ENCODE assay signal across 1 cellular context in the genomic region with DNA sequence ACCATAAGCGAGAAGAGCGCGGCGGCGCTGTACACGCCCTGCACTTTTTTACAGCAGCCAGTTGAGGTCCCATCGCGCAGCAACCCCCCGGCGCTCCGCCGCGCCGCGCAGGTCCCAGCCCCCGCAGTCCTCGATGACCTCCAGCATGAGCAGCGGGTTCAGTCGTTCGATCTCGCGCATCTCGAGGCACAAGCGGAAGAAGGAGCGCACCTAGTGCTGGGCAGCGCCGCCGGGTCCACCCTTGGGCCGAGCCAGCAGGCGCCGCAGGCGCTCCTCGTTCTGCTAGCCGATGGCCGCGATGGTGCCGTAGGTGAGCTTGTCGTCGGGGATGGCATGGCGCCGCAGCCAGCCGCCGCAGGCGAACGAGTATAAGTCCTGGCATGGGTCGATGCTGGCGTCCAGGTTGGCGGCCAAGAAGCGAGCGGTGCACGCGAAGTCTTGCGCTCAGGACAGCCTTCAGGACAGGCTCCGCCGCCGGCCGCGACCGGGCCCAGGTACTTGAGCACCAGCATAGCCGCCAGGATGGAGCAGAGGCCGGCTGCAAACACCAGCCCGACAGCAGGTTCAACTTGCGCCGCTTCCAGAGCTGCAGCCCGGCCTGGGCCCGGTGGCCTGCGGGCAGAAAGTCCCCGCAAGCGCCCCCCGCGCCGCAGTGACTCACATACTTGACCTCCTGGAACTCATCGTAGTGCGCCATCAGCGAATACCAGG.
TF ChIP-seq lines count a peak whose summit lies in the region.

No MANE protein-coding gene starts in this region.

TF ChIP-seq in WTC11, 78 proteins besides CTCF, POLR2A, EP300 and RAD21 (continued from another document):
- no peak; the same call in 1 of the 2 replicates for TF ChIP-seq CBFB (CRISPR knock-in tag; IDR thresholded peaks at IDR 0.05; ENCODE audit: low read depth)
- TF ChIP-seq ZNF671 (CRISPR knock-in tag; IDR thresholded peaks at IDR 0.05) = no peak
- TF ChIP-seq, protein P1, sequence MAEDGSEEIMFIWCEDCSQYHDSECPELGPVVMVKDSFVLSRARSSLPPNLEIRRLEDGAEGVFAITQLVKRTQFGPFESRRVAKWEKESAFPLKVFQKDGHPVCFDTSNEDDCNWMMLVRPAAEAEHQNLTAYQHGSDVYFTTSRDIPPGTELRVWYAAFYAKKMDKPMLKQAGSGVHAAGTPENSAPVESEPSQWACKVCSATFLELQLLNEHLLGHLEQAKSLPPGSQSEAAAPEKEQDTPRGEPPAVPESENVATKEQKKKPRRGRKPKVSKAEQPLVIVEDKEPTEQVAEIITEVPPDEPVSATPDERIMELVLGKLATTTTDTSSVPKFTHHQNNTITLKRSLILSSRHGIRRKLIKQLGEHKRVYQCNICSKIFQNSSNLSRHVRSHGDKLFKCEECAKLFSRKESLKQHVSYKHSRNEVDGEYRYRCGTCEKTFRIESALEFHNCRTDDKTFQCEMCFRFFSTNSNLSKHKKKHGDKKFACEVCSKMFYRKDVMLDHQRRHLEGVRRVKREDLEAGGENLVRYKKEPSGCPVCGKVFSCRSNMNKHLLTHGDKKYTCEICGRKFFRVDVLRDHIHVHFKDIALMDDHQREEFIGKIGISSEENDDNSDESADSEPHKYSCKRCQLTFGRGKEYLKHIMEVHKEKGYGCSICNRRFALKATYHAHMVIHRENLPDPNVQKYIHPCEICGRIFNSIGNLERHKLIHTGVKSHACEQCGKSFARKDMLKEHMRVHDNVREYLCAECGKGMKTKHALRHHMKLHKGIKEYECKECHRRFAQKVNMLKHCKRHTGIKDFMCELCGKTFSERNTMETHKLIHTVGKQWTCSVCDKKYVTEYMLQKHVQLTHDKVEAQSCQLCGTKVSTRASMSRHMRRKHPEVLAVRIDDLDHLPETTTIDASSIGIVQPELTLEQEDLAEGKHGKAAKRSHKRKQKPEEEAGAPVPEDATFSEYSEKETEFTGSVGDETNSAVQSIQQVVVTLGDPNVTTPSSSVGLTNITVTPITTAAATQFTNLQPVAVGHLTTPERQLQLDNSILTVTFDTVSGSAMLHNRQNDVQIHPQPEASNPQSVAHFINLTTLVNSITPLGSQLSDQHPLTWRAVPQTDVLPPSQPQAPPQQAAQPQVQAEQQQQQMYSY (CRISPR knock-in tag; IDR thresholded peaks at IDR 0.05) = 0 out of 2 replicates have a peak, but pooled peaks have one; percentile 13
- 0 out of 2 replicates have a peak, but pooled peaks have one; percentile 23 for TF ChIP-seq ZNF138 (CRISPR knock-in tag; conservative IDR thresholded peaks at IDR 0.05)
- peak; percentile 58; the same call in 1 of the 2 replicates for TF ChIP-seq E2F5 (CRISPR knock-in tag; IDR thresholded peaks at IDR 0.05)
- TF ChIP-seq HMGXB4 (CRISPR knock-in tag; IDR thresholded peaks at IDR 0.05) = peak; percentile 76
- TF ChIP-seq, protein P2, sequence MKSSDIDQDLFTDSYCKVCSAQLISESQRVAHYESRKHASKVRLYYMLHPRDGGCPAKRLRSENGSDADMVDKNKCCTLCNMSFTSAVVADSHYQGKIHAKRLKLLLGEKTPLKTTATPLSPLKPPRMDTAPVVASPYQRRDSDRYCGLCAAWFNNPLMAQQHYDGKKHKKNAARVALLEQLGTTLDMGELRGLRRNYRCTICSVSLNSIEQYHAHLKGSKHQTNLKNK (CRISPR knock-in tag; IDR thresholded peaks at IDR 0.05) = no peak
- no peak for TF ChIP-seq ETV6 (CRISPR knock-in tag; IDR thresholded peaks at IDR 0.05)
- 0 out of 2 replicates have a peak, but pooled peaks have one; percentile 37 for TF ChIP-seq MYBL2 (CRISPR knock-in tag; IDR thresholded peaks at IDR 0.05)
- TF ChIP-seq TP53 (CRISPR knock-in tag; IDR thresholded peaks at IDR 0.05) = peak; percentile 43; the same call in 1 of the 2 replicates
- TF ChIP-seq, protein P3, sequence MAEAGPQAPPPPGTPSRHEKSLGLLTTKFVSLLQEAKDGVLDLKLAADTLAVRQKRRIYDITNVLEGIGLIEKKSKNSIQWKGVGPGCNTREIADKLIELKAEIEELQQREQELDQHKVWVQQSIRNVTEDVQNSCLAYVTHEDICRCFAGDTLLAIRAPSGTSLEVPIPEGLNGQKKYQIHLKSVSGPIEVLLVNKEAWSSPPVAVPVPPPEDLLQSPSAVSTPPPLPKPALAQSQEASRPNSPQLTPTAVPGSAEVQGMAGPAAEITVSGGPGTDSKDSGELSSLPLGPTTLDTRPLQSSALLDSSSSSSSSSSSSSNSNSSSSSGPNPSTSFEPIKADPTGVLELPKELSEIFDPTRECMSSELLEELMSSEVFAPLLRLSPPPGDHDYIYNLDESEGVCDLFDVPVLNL (CRISPR knock-in tag; IDR thresholded peaks at IDR 0.05; ENCODE audit: borderline replicate concordance, low read depth) = no peak
- TF ChIP-seq, protein P4, sequence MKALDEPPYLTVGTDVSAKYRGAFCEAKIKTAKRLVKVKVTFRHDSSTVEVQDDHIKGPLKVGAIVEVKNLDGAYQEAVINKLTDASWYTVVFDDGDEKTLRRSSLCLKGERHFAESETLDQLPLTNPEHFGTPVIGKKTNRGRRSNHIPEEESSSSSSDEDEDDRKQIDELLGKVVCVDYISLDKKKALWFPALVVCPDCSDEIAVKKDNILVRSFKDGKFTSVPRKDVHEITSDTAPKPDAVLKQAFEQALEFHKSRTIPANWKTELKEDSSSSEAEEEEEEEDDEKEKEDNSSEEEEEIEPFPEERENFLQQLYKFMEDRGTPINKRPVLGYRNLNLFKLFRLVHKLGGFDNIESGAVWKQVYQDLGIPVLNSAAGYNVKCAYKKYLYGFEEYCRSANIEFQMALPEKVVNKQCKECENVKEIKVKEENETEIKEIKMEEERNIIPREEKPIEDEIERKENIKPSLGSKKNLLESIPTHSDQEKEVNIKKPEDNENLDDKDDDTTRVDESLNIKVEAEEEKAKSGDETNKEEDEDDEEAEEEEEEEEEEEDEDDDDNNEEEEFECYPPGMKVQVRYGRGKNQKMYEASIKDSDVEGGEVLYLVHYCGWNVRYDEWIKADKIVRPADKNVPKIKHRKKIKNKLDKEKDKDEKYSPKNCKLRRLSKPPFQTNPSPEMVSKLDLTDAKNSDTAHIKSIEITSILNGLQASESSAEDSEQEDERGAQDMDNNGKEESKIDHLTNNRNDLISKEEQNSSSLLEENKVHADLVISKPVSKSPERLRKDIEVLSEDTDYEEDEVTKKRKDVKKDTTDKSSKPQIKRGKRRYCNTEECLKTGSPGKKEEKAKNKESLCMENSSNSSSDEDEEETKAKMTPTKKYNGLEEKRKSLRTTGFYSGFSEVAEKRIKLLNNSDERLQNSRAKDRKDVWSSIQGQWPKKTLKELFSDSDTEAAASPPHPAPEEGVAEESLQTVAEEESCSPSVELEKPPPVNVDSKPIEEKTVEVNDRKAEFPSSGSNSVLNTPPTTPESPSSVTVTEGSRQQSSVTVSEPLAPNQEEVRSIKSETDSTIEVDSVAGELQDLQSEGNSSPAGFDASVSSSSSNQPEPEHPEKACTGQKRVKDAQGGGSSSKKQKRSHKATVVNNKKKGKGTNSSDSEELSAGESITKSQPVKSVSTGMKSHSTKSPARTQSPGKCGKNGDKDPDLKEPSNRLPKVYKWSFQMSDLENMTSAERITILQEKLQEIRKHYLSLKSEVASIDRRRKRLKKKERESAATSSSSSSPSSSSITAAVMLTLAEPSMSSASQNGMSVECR (CRISPR knock-in tag; IDR thresholded peaks at IDR 0.05; ENCODE audit: borderline replicate concordance) = peak; percentile 61; the same call in 1 of the 2 replicates
- TF ChIP-seq ZNF416 (CRISPR knock-in tag; IDR thresholded peaks at IDR 0.05) = no peak
- TF ChIP-seq ZNF263 (CRISPR knock-in tag; IDR thresholded peaks at IDR 0.05; ENCODE audit: low read depth) = peak; percentile 41; the same call in 1 of the 2 replicates
- TF ChIP-seq NR3C1 (CRISPR knock-in tag; conservative IDR thresholded peaks at IDR 0.05; ENCODE audit: low read depth) = no peak
- TF ChIP-seq ATF1 (CRISPR knock-in tag; IDR thresholded peaks at IDR 0.05) = peak; percentile 82; the same call in 1 of the 2 replicates
- TF ChIP-seq ZNF317 (CRISPR knock-in tag; IDR thresholded peaks at IDR 0.05; ENCODE audit: borderline replicate concordance, low read depth) = 0 out of 2 replicates have a peak, but pooled peaks have one; percentile 8
